In genomic region chr6:42806359-42806758, GRCh38 we compare ENCODE assay signal across 2 cellular contexts.
TF ChIP-seq lines count a peak whose summit lies in the region.

No MANE protein-coding gene starts in this region.

TF ChIP-seq in K562, 482 proteins besides CTCF, POLR2A, EP300 and RAD21:
- TF ChIP-seq ZBTB33 (CRISPR knock-in tag; IDR thresholded peaks at IDR 0.05) (peak; percentile 37; the same call in 1 of the 2 replicates), ZNF121 (CRISPR knock-in tag; conservative IDR thresholded peaks at IDR 0.05) (peak; percentile 73)

TF ChIP-seq in HepG2, 621 proteins besides CTCF, POLR2A, EP300 and RAD21 (continued from another document):
- TF ChIP-seq ZNF770 (CRISPR knock-in tag; IDR thresholded peaks at IDR 0.05): peak; percentile 46; the same call in 1 of the 2 replicates
- 0 out of 2 replicates have a peak, but pooled peaks have one; percentile 53 for TF ChIP-seq FOXO4 (CRISPR knock-in tag; conservative IDR thresholded peaks at IDR 0.05)
